15 cellular contexts compared by ENCODE assay signal in genomic region chr7:154777023-154777422, GRCh38.
DNase-seq lines count a peak whose midpoint lies in the region; ATAC-seq, FAIRE-seq and TF ChIP-seq lines count a peak whose summit lies in the region.
"Had no signal": no experiment of that assay in that cellular context is flagged by ENCODE, and none has a peak within 500 bp of the region (broad histone marks: within the 10 kb centered on the region; RNA-seq: fewer than 3 reads in every experiment).

No MANE protein-coding gene starts in this region.

- TF ChIP-seq CTCF in LNCaP clone FGC (IDR thresholded peaks at IDR 0.05; ENCODE audit: control insufficient read depth, extremely low read depth, insufficient read depth) = peak; percentile 19; the same call in 1 of the 2 replicates
- TF ChIP-seq CTCF in bronchial epithelial cell (IDR thresholded peaks at IDR 0.05; ENCODE audit: insufficient read depth, low read length, severe bottlenecking) = no peak
- TF ChIP-seq CTCF in progenitor cell of endocrine pancreas (IDR thresholded peaks at IDR 0.05; ENCODE audit: unreplicated experiment) = peak; percentile 41
- TF ChIP-seq CTCF in CD14-positive monocyte (IDR thresholded peaks at IDR 0.05) = no peak
- TF ChIP-seq CTCF in WTC11 (IDR thresholded peaks at IDR 0.05) = no peak

- peaks cover 2% of the 10 kb centered on the region for H3K36me3 Mint-ChIP-seq in progenitor cell of endocrine pancreas (ENCODE audit: insufficient read depth)
- no peaks in the 10 kb centered on the region for H3K36me3 Mint-ChIP-seq in CD14-positive monocyte
- peaks cover 83% of the 10 kb centered on the region for H3K36me3 Mint-ChIP-seq in WTC11

- H3K27me3 Mint-ChIP-seq in progenitor cell of endocrine pancreas = peaks cover 3% of the 10 kb centered on the region
- H3K27me3 Mint-ChIP-seq in CD14-positive monocyte (ENCODE audit: low read depth in 3 of 3) = peaks cover 0 to 2% (median 2%) of the 10 kb centered on the region in 3 donors
- peaks cover 28% of the 10 kb centered on the region for H3K27me3 Mint-ChIP-seq in WTC11 (ENCODE audit: low read depth)
- H3K27me3 Mint-ChIP-seq: stimulated activated naive CD8-positive, alpha-beta T cell treated with anti-CD3 and anti-CD28 coated beads, Interleukin-15, Interleukin-2, amounts not matched to agents 100 ng/mL and 50 ng/mL, for 24 hours had no signal

- H3K9me3 Mint-ChIP-seq in progenitor cell of endocrine pancreas (ENCODE audit: low read depth) = peaks cover 9% of the 10 kb centered on the region
- H3K9me3 Mint-ChIP-seq in CD14-positive monocyte = peaks cover 8 to 36% (median 12%) of the 10 kb centered on the region in 7 donors
- peaks cover 87% of the 10 kb centered on the region for H3K9me3 Mint-ChIP-seq in WTC11

- no peaks in the 10 kb centered on the region for H3K36me3 ChIP-seq in bronchial epithelial cell (ENCODE audit: control insufficient read depth, insufficient read depth, low read length)
- H3K36me3 ChIP-seq: WERI-Rb-1 had no signal

- ATAC-seq in HG02623 (IDR thresholded peaks at IDR 0.05; ENCODE audit: unreplicated experiment) (no peak), WTC11 (no peak), HG03159 (IDR thresholded peaks at IDR 0.05; ENCODE audit: unreplicated experiment) (no peak)

- POLR2A ChIA-PET in WTC11 (lab: Charles Lee) = no interaction called here

- H3K4me3 Mint-ChIP-seq in progenitor cell of endocrine pancreas (ENCODE audit: low read depth) (no peak overlapping the region), CD14-positive monocyte (no peak overlapping the region), WTC11 (no peak overlapping the region)
- H3K4me3 Mint-ChIP-seq: stimulated activated naive CD8-positive, alpha-beta T cell treated with anti-CD3 and anti-CD28 coated beads, Interleukin-15, Interleukin-2, amounts not matched to agents 100 ng/mL and 50 ng/mL, for 24 hours had no signal

- DNase-seq in Daoy (ENCODE audit: low read depth) (peak; percentile 91), LNCaP clone FGC (ENCODE audit: low read depth) (no peak), bronchial epithelial cell (ENCODE audit: low read depth) (peak; percentile 29), progenitor cell of endocrine pancreas (ENCODE audit: low spot score, unreplicated experiment) (no peak), CD14-positive monocyte (ENCODE audit: low spot score) (no peak), WTC11 (ENCODE audit: low spot score) (no peak)
- DNase-seq: NCI-H226; stimulated activated CD4-positive, alpha-beta T cell treated with anti-CD3 and anti-CD28 coated beads, Interleukin-4, amount 100 ng/mL, for 24 hours; WERI-Rb-1 had no signal

- H3K27ac Mint-ChIP-seq in progenitor cell of endocrine pancreas = no peak overlapping the region
- H3K27ac Mint-ChIP-seq in CD14-positive monocyte = peak overlapping the region in 1 of 7 donors; percentile 3
- no peak overlapping the region for H3K27ac Mint-ChIP-seq in WTC11
- H3K27ac Mint-ChIP-seq: stimulated activated naive CD8-positive, alpha-beta T cell treated with anti-CD3 and anti-CD28 coated beads, Interleukin-15, Interleukin-2, amounts not matched to agents 100 ng/mL and 50 ng/mL, for 24 hours had no signal

- no peaks in the 10 kb centered on the region for H3K27me3 ChIP-seq in bronchial epithelial cell (ENCODE audit: control insufficient read depth, insufficient read depth, low read length)

- CTCF ChIA-PET in WTC11 (lab: Charles Lee) = no interaction called here

- FAIRE-seq in bronchial epithelial cell (lab: Jason Lieb, UNC) = no peak
- FAIRE-seq: D721Med, GM12891 had no signal

- intact Hi-C loops in CD14-positive monocyte (cut with micrococcal nuclease) = no loop called here

- H3K4me3 ChIP-seq in LNCaP clone FGC (ENCODE audit: low read depth, low read length) (no peak overlapping the region), bronchial epithelial cell (ENCODE audit: low read depth, low read length) (no peak overlapping the region)
- H3K4me3 ChIP-seq: lung had no signal

- H3K4me1 Mint-ChIP-seq in progenitor cell of endocrine pancreas (ENCODE audit: low read depth) (peaks cover 2% of the 10 kb centered on the region), CD14-positive monocyte (no peaks in the 10 kb centered on the region), WTC11 (no peaks in the 10 kb centered on the region)

TF ChIP-seq in WTC11, 78 proteins besides CTCF, POLR2A, EP300 and RAD21 (continues in another document):
- TF ChIP-seq HMGXB4 (CRISPR knock-in tag; IDR thresholded peaks at IDR 0.05) = no peak
- no peak for TF ChIP-seq ZNF317 (CRISPR knock-in tag; IDR thresholded peaks at IDR 0.05; ENCODE audit: borderline replicate concordance, low read depth)
- TF ChIP-seq ZBTB43 (CRISPR knock-in tag; IDR thresholded peaks at IDR 0.05) = no peak
- no peak for TF ChIP-seq IRF1 (CRISPR knock-in tag; IDR thresholded peaks at IDR 0.05)
- no peak for TF ChIP-seq FOXJ3 (CRISPR knock-in tag; IDR thresholded peaks at IDR 0.05; ENCODE audit: borderline replicate concordance)
- TF ChIP-seq TEAD1 (CRISPR knock-in tag; IDR thresholded peaks at IDR 0.05) = no peak
- TF ChIP-seq ELF4 (CRISPR knock-in tag; IDR thresholded peaks at IDR 0.05; ENCODE audit: low read depth) = no peak
- TF ChIP-seq GTF2I (CRISPR knock-in tag; conservative IDR thresholded peaks at IDR 0.05) = no peak
- TF ChIP-seq JUN (CRISPR knock-in tag; IDR thresholded peaks at IDR 0.05) = no peak
- no peak for TF ChIP-seq NR3C1 (CRISPR knock-in tag; conservative IDR thresholded peaks at IDR 0.05; ENCODE audit: low read depth)
- no peak for TF ChIP-seq ZBTB21 (CRISPR knock-in tag; IDR thresholded peaks at IDR 0.05; ENCODE audit: borderline replicate concordance)
- TF ChIP-seq PRRX2 (CRISPR knock-in tag; IDR thresholded peaks at IDR 0.05) = no peak
- no peak for TF ChIP-seq MXD4 (CRISPR knock-in tag; IDR thresholded peaks at IDR 0.05; ENCODE audit: borderline replicate concordance)
- no peak for TF ChIP-seq FOXP1 (CRISPR knock-in tag; IDR thresholded peaks at IDR 0.05; ENCODE audit: borderline replicate concordance)
- no peak for TF ChIP-seq ZNF425 (CRISPR knock-in tag; conservative IDR thresholded peaks at IDR 0.05)

Comparison
In these comparisons a context has a peak if more than half of its experiments do, and no peak if none do; other contexts are left out.
1. DNase-seq: peak in Daoy (single experiment) and bronchial epithelial cell (single experiment); none in LNCaP clone FGC (single experiment), progenitor cell of endocrine pancreas (single experiment), CD14-positive monocyte (single experiment) and WTC11 (single experiment).
2. CTCF ChIP-seq: peak in LNCaP clone FGC (single experiment) and progenitor cell of endocrine pancreas (single experiment); none in bronchial epithelial cell (single experiment), CD14-positive monocyte (single experiment) and WTC11 (single experiment).